Comparison of ENCODE assay signal across 18 cellular contexts in the genomic region with DNA sequence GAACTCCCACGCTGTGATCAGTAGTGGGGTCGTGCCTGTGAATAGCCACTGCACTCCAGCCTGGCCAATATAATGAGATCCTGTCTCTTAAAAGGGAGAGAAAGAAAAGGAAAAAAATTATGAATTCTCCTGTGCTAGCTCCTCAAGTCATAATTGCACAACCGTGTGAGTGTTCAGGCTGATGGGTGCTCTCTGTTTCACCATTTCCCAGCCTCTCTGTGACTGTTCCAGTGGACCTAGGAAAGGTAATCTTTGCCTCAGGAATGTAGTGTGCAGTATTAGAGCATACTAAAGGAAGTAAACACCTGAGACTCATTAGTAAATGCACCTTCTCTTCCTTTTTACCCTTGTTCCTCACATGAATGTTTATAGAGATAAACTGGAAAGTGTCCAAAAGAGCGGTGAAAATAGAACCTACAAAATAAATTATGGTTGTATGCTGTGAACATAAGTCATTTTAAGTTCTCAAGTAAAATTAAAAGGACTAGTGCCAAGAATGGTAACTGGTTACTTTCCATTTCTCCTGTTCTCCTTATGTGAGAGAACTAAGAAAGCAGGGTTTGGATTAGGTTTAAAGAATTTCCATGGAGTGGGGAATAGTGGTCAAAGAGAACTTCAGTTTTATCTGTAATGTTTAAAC. TPM values are rescaled to one million over a fixed set of nuclear protein-coding genes. Genes with fewer than 3 reads are reported as not detected.
DNase-seq lines count a peak whose midpoint lies in the region; ATAC-seq and TF ChIP-seq lines count a peak whose summit lies in the region.
"Had no signal": no experiment of that assay in that cellular context is flagged by ENCODE, and none has a peak within 500 bp of the region (broad histone marks: within the 10 kb centered on the region; RNA-seq: fewer than 3 reads in every experiment).

No MANE protein-coding gene starts in this region.

- no peaks in the 10 kb centered on the region for H3K36me3 Mint-ChIP-seq in effector memory CD8-positive, alpha-beta T cell (ENCODE audit: insufficient read depth)
- no peaks in the 10 kb centered on the region for H3K36me3 Mint-ChIP-seq in T-helper 2 cell treated with Interferon-gamma antibody and Interleukin-4, amounts not matched to agents 5 μg/mL and 100 μg/mL, for 36 hours (ENCODE audit: low read depth)
- no peaks in the 10 kb centered on the region for H3K36me3 Mint-ChIP-seq in activated CD4-positive, alpha-beta memory T cell treated with anti-CD3 and anti-CD28 coated beads, Interleukin-2, amount 10 ng/mL, durations not matched to agents 7 days and 5 days (ENCODE audit: low read depth)

- POLR2A ChIA-PET in A673 (lab: Charles Lee; ENCODE audit: low non-redundant PET), result no interaction called here
- POLR2A ChIA-PET in RWPE1 (lab: Yijun Ruan, JAX; ENCODE audit: low non-redundant PET), result no interaction called here
- POLR2A ChIA-PET in activated CD4-positive, alpha-beta memory T cell treated with anti-CD3 and anti-CD28 coated beads, Interleukin-2, amount 10 ng/mL, durations not matched to agents 7 days and 5 days (lab: Charles Lee), result no interaction called here

- peak overlapping the region; percentile 27 to 42 for H3K27ac Mint-ChIP-seq in effector memory CD8-positive, alpha-beta T cell
- H3K27ac Mint-ChIP-seq in T-helper 2 cell treated with Interferon-gamma antibody and Interleukin-4, amounts not matched to agents 5 μg/mL and 100 μg/mL, for 36 hours, result no peak overlapping the region
- H3K27ac Mint-ChIP-seq in activated CD4-positive, alpha-beta memory T cell treated with anti-CD3 and anti-CD28 coated beads, Interleukin-2, amount 10 ng/mL, durations not matched to agents 7 days and 5 days, result no peak overlapping the region
- H3K27ac Mint-ChIP-seq: CD8-positive, alpha-beta T cell; stimulated activated naive CD8-positive, alpha-beta T cell treated with anti-CD3 and anti-CD28 coated beads, Interleukin-15, Interleukin-2, amounts not matched to agents 100 ng/mL and 50 ng/mL, for 24 hours had no signal

- no peaks in the 10 kb centered on the region for H3K9me3 Mint-ChIP-seq in effector memory CD8-positive, alpha-beta T cell
- no peaks in the 10 kb centered on the region for H3K9me3 Mint-ChIP-seq in T-helper 2 cell treated with Interferon-gamma antibody and Interleukin-4, amounts not matched to agents 5 μg/mL and 100 μg/mL, for 36 hours
- H3K9me3 Mint-ChIP-seq in activated CD4-positive, alpha-beta memory T cell treated with anti-CD3 and anti-CD28 coated beads, Interleukin-2, amount 10 ng/mL, durations not matched to agents 7 days and 5 days, result no peaks in the 10 kb centered on the region
- H3K9me3 Mint-ChIP-seq: CD8-positive, alpha-beta T cell; stimulated activated naive CD8-positive, alpha-beta T cell treated with anti-CD3 and anti-CD28 coated beads, Interleukin-15, Interleukin-2, amounts not matched to agents 100 ng/mL and 50 ng/mL, for 24 hours had no signal

- CTCF ChIA-PET in A673 (lab: Charles Lee) (interaction anchor here (0.6 to 1.2 kb wide), 2 partner anchors 15 to 18 kb away, joined by 3 read pairs; no protein-coding TSS in a partner anchor), RWPE1 (lab: Yijun Ruan, JAX) (interaction anchor here (0.8 kb wide), 1 partner anchor 9 kb away, joined by 3 read pairs; no protein-coding TSS in a partner anchor)
- CTCF ChIA-PET in activated CD4-positive, alpha-beta memory T cell treated with anti-CD3 and anti-CD28 coated beads, Interleukin-2, amount 10 ng/mL, durations not matched to agents 7 days and 5 days (lab: Charles Lee), result no interaction called here

- H4K8ac ChIP-seq in mesendoderm (ENCODE audit: low read depth, low read length), result no peak overlapping the region

- no peak overlapping the region for H3K4ac ChIP-seq in mesendoderm (ENCODE audit: low read depth, low read length)

- no peak overlapping the region for H3K9ac ChIP-seq in muscle layer of colon (ENCODE audit: low read length)
- no peak overlapping the region for H3K9ac ChIP-seq in mesendoderm (ENCODE audit: low read length)

- H3K27me3 Mint-ChIP-seq in effector memory CD8-positive, alpha-beta T cell, result no peaks in the 10 kb centered on the region
- H3K27me3 Mint-ChIP-seq in T-helper 2 cell treated with Interferon-gamma antibody and Interleukin-4, amounts not matched to agents 5 μg/mL and 100 μg/mL, for 36 hours (ENCODE audit: low read depth), result no peaks in the 10 kb centered on the region
- no peaks in the 10 kb centered on the region for H3K27me3 Mint-ChIP-seq in activated CD4-positive, alpha-beta memory T cell treated with anti-CD3 and anti-CD28 coated beads, Interleukin-2, amount 10 ng/mL, durations not matched to agents 7 days and 5 days
- H3K27me3 Mint-ChIP-seq: stimulated activated naive CD8-positive, alpha-beta T cell treated with anti-CD3 and anti-CD28 coated beads, Interleukin-15, Interleukin-2, amounts not matched to agents 100 ng/mL and 50 ng/mL, for 24 hours had no signal

- H3K27me3 ChIP-seq in A673 (replicated peaks; ENCODE audit: insufficient read depth, low read depth, low read length, poor library complexity) (no peaks in the 10 kb centered on the region), muscle layer of colon (ENCODE audit: control insufficient read depth in 1 of 2, insufficient read depth in 2 of 2, low read length in 2 of 2) (no peaks in the 10 kb centered on the region), mesendoderm (ENCODE audit: insufficient read depth, low read length, poor library complexity) (no peaks in the 10 kb centered on the region)
- H3K27me3 ChIP-seq: pancreas, spleen had no signal

- ATAC-seq in effector memory CD8-positive, alpha-beta T cell (replicated peaks), result no peak
- ATAC-seq in HG02610 (IDR thresholded peaks at IDR 0.05; ENCODE audit: unreplicated experiment), result no peak
- ATAC-seq: CD8-positive, alpha-beta T cell had no signal

- H4K5ac ChIP-seq in mesendoderm (ENCODE audit: low read length), result no peak overlapping the region

- no CpG with 5 or more reads among the region's 4 CpGs for WGBS in mesendoderm (ENCODE audit: extremely low coverage, insufficient coverage, low lambda C conversion rate)

- intact Hi-C loops in A673 (cut with micrococcal nuclease; ENCODE audit: unreplicated experiment), result no loop called here

- H3K36me3 ChIP-seq in A673 (ENCODE audit: insufficient read depth, low read length, poor library complexity, severe bottlenecking), result no peaks in the 10 kb centered on the region
- no peaks in the 10 kb centered on the region for H3K36me3 ChIP-seq in muscle layer of colon (ENCODE audit: insufficient read depth, low read length)
- H3K36me3 ChIP-seq in mesendoderm (ENCODE audit: control insufficient read depth, insufficient read depth, low read length), result no peaks in the 10 kb centered on the region
- H3K36me3 ChIP-seq: pancreas, spleen had no signal

- H3K4me3 ChIP-seq in A673 (ENCODE audit: low read depth, low read length, poor library complexity, severe bottlenecking) (no peak overlapping the region), muscle layer of colon (ENCODE audit: low read depth in 1 of 2, low read length in 2 of 2) (peak overlapping the region in 1 of 2 donors; percentile 10), mesendoderm (ENCODE audit: low read length) (no peak overlapping the region)
- H3K4me3 ChIP-seq: pancreas, spleen had no signal

- H3K4me1 ChIP-seq in A673 (ENCODE audit: insufficient read depth, low read length, poor library complexity, severe bottlenecking) (peaks cover 28% of the 10 kb centered on the region), muscle layer of colon (ENCODE audit: insufficient read depth, low read length) (peaks cover 36% of the 10 kb centered on the region), mesendoderm (ENCODE audit: control insufficient read depth, low read depth, low read length) (no peaks in the 10 kb centered on the region)

- no peak overlapping the region for H2BK15ac ChIP-seq in mesendoderm (replicated peaks; ENCODE audit: low read depth)

- no peak overlapping the region for H3K4me3 Mint-ChIP-seq in effector memory CD8-positive, alpha-beta T cell
- no peak overlapping the region for H3K4me3 Mint-ChIP-seq in T-helper 2 cell treated with Interferon-gamma antibody and Interleukin-4, amounts not matched to agents 5 μg/mL and 100 μg/mL, for 36 hours
- no peak overlapping the region for H3K4me3 Mint-ChIP-seq in activated CD4-positive, alpha-beta memory T cell treated with anti-CD3 and anti-CD28 coated beads, Interleukin-2, amount 10 ng/mL, durations not matched to agents 7 days and 5 days
- H3K4me3 Mint-ChIP-seq: CD8-positive, alpha-beta T cell; stimulated activated naive CD8-positive, alpha-beta T cell treated with anti-CD3 and anti-CD28 coated beads, Interleukin-15, Interleukin-2, amounts not matched to agents 100 ng/mL and 50 ng/mL, for 24 hours had no signal

- no peak overlapping the region for H2BK120ac ChIP-seq in mesendoderm (ENCODE audit: low read depth, low read length)

- H3K4me1 Mint-ChIP-seq in effector memory CD8-positive, alpha-beta T cell (ENCODE audit: low read depth in 2 of 2), result peaks cover 2 to 15% of the 10 kb centered on the region in 2 donors
- H3K4me1 Mint-ChIP-seq in T-helper 2 cell treated with Interferon-gamma antibody and Interleukin-4, amounts not matched to agents 5 μg/mL and 100 μg/mL, for 36 hours (ENCODE audit: low read depth), result peaks cover 2% of the 10 kb centered on the region
- peaks cover 12% of the 10 kb centered on the region for H3K4me1 Mint-ChIP-seq in activated CD4-positive, alpha-beta memory T cell treated with anti-CD3 and anti-CD28 coated beads, Interleukin-2, amount 10 ng/mL, durations not matched to agents 7 days and 5 days

- H3K18ac ChIP-seq in mesendoderm (ENCODE audit: low read length), result no peak overlapping the region

- no TSS peak for BruUV-seq in A673 (replicated peaks; lab: Mats Ljungman, UMichigan)

- H3K56ac ChIP-seq in mesendoderm (ENCODE audit: low read length), result no peak overlapping the region

- no peaks in the 10 kb centered on the region for H3K79me2 ChIP-seq in mesendoderm (ENCODE audit: control insufficient read depth, insufficient read depth, low read length)

- DNase-seq in A673 (ENCODE audit: low spot score), result no peak
- peak; percentile 34 for DNase-seq in RWPE1 (ENCODE audit: low spot score)
- no peak for DNase-seq in effector memory CD8-positive, alpha-beta T cell
- DNase-seq in mesendoderm, result no peak
- no peak for DNase-seq in T-helper 2 cell treated with Interferon-gamma antibody and Interleukin-4, amounts not matched to agents 5 μg/mL and 100 μg/mL, for 36 hours (ENCODE audit: low spot score)
- DNase-seq in activated CD4-positive, alpha-beta memory T cell treated with anti-CD3 and anti-CD28 coated beads, Interleukin-2, amount 10 ng/mL, durations not matched to agents 7 days and 5 days, result no peak
- DNase-seq: activated CD8-positive, alpha-beta memory T cell treated with anti-CD3 and anti-CD28 coated beads for 24 hours; activated effector memory CD4-positive, alpha-beta T cell treated with Interleukin-2 at 50 U/mL for 16 hours; CD8-positive, alpha-beta T cell; Karpas-422; NCI-H1694 treated with DMSO at 0.1 percent for 48 hours; NCI-H524 treated with DMSO at 0.1 percent for 48 hours; pancreas; spleen had no signal

- TF ChIP-seq CTCF in A673 (conservative IDR thresholded peaks at IDR 0.05; ENCODE audit: low read depth, low read length), result no peak
- no peak for TF ChIP-seq CTCF in RWPE1 (conservative IDR thresholded peaks at IDR 0.05; ENCODE audit: low read depth)

- no peak overlapping the region for H2AK5ac ChIP-seq in mesendoderm (ENCODE audit: low read length)

- no peaks in the 10 kb centered on the region for H3K9me3 ChIP-seq in A673 (ENCODE audit: low read depth, low read length, poor library complexity, severe bottlenecking)
- H3K9me3 ChIP-seq in muscle layer of colon (ENCODE audit: low read length), result no peaks in the 10 kb centered on the region
- H3K9me3 ChIP-seq: pancreas, spleen had no signal

- H3K27ac ChIP-seq in A673 (ENCODE audit: low read depth, low read length, poor library complexity, severe bottlenecking), result peak overlapping the region; percentile 15
- H3K27ac ChIP-seq in RWPE1, result peak overlapping the region; percentile 56
- peak overlapping the region; percentile 66 for H3K27ac ChIP-seq in muscle layer of colon (ENCODE audit: low read depth, low read length)
- H3K27ac ChIP-seq in mesendoderm (ENCODE audit: low read depth, low read length), result no peak overlapping the region
- H3K27ac ChIP-seq: HL-60, pancreas, spleen had no signal

- peaks cover 1% of the 10 kb centered on the region for H3K79me1 ChIP-seq in mesendoderm (ENCODE audit: low read length)

- H3K4me2 ChIP-seq in mesendoderm (ENCODE audit: low read length), result no peak overlapping the region

- no peak overlapping the region for H2BK5ac ChIP-seq in mesendoderm (ENCODE audit: low read length)

- no peak overlapping the region for H3K23ac ChIP-seq in mesendoderm (ENCODE audit: low read length)

RNA-seq across cellular contexts. Expression of gene INPP5F, which starts 42.7 kb away (rescaled TPM):
- 20.0 and 22.0 TPM in 2 replicates for total RNA-seq in A673 (2021)
- 91.3 TPM for polyA plus RNA-seq in mesendoderm (2013, experiment 1 of 2)
- 93.7 TPM for polyA plus RNA-seq in mesendoderm (2013, experiment 2 of 2)
- total RNA-seq in activated CD4-positive, alpha-beta memory T cell treated with anti-CD3 and anti-CD28 coated beads, Interleukin-2, amount 10 ng/mL, durations not matched to agents 7 days and 5 days, result 10 to 100 TPM; 11.8 to 15.0 TPM

Comparison
In these comparisons a context has a peak if more than half of its experiments do, and no peak if none do; other contexts are left out.
1. H3K27ac Mint-ChIP-seq: peak in effector memory CD8-positive, alpha-beta T cell (2 of 2); none in T-helper 2 cell treated with Interferon-gamma antibody and Interleukin-4, amounts not matched to agents 5 μg/mL and 100 μg/mL, for 36 hours (single experiment) and activated CD4-positive, alpha-beta memory T cell treated with anti-CD3 and anti-CD28 coated beads, Interleukin-2, amount 10 ng/mL, durations not matched to agents 7 days and 5 days (single experiment).